In the genomic region with DNA sequence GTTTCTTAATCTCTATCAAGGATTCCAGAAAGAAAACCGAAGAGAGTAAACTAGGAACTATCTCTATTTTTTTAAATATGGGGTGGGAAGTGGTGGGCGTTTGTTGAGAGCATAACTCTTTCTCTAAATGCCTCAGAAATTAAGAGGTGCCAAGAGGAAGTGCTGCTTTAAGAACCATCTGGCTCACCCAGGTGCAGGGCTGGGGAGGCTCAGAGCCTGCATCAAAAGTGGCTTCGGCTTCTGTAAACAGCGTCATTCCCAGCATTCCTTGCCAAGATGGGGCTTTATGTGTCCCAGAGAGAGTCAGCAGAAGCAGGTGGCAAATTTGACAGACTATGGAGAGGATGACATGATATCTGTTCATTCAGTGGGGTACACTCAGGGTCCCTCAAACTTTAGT, we compare ENCODE assay signal across 20 cellular contexts.
DNase-seq lines count a peak whose midpoint lies in the region; ATAC-seq lines count a peak whose summit lies in the region.
"Had no signal": no experiment of that assay in that cellular context is flagged by ENCODE, and none has a peak within 500 bp of the region (broad histone marks: within the 10 kb centered on the region; RNA-seq: fewer than 3 reads in every experiment).

No MANE protein-coding gene starts in this region.

- H3K9me3 Mint-ChIP-seq in stimulated activated memory B cell treated with anti-CD40 and anti-IgM and Interleukin-4, amounts not matched to agents 10 μg/mL and 1 μg/mL and 100 μg/mL, for 72 hours: no peaks in the 10 kb centered on the region
- no peaks in the 10 kb centered on the region for H3K9me3 Mint-ChIP-seq in effector memory CD8-positive, alpha-beta T cell
- H3K9me3 Mint-ChIP-seq in immature natural killer cell: peaks cover 0 to 3% (median 0%) of the 10 kb centered on the region in 6 donors
- H3K9me3 Mint-ChIP-seq in activated T-cell treated with anti-CD3 and anti-CD28 coated beads, Interleukin-2, amount 50 U/mL, for 72 hours: no peaks in the 10 kb centered on the region
- H3K9me3 Mint-ChIP-seq: natural killer cell had no signal

- peak; percentile 7 for DNase-seq in NCI-H1105 treated with DMSO at 0.1 percent for 48 hours (lab: John Stamatoyannopoulos, UW)
- no peak for DNase-seq in NCI-H1105 (lab: John Stamatoyannopoulos, UW)
- peak; percentile 84 for DNase-seq in NCI-H82 (lab: John Stamatoyannopoulos, UW)
- DNase-seq in effector memory CD8-positive, alpha-beta T cell: no peak
- no peak for DNase-seq in immature natural killer cell
- no peak for DNase-seq in activated T-cell treated with anti-CD3 and anti-CD28 coated beads, Interleukin-2, amount 50 U/mL, for 72 hours
- DNase-seq: 8988T; activated CD4-positive, CD25-positive, alpha-beta regulatory T cell treated with anti-CD3 and anti-CD28 coated beads, Interleukin-2, amount 50 U/mL, for 72 hours; activated CD8-positive, alpha-beta memory T cell treated with anti-CD3 and anti-CD28 coated beads, Interleukin-2, amount 50 U/mL, for 4 hours; activated gamma-delta T cell treated with Interleukin-2 at 50 U/mL for 16 hours; aorta; DMS153; IMR-90; mesenchymal stem cell; MM.1S; natural killer cell; tibial artery had no signal

- no peak overlapping the region for H3K4me3 Mint-ChIP-seq in stimulated activated memory B cell treated with anti-CD40 and anti-IgM and Interleukin-4, amounts not matched to agents 10 μg/mL and 1 μg/mL and 100 μg/mL, for 72 hours
- no peak overlapping the region for H3K4me3 Mint-ChIP-seq in effector memory CD8-positive, alpha-beta T cell
- no peak overlapping the region for H3K4me3 Mint-ChIP-seq in immature natural killer cell
- no peak overlapping the region for H3K4me3 Mint-ChIP-seq in activated T-cell treated with anti-CD3 and anti-CD28 coated beads, Interleukin-2, amount 50 U/mL, for 72 hours
- H3K4me3 Mint-ChIP-seq: natural killer cell had no signal

- peak; percentile 68 for ATAC-seq in HG02885 (IDR thresholded peaks at IDR 0.05; ENCODE audit: poor library complexity, unreplicated experiment)
- peak; percentile 66 for ATAC-seq in stimulated activated memory B cell treated with anti-CD40 and anti-IgM and Interleukin-4, amounts not matched to agents 10 μg/mL and 1 μg/mL and 100 μg/mL, for 72 hours
- ATAC-seq in effector memory CD8-positive, alpha-beta T cell (replicated peaks): no peak
- ATAC-seq in activated T-cell treated with anti-CD3 and anti-CD28 coated beads, Interleukin-2, amount 50 U/mL, for 72 hours (replicated peaks in 1 of 2): no peak
- ATAC-seq: natural killer cell had no signal

- H3K36me3 Mint-ChIP-seq in stimulated activated memory B cell treated with anti-CD40 and anti-IgM and Interleukin-4, amounts not matched to agents 10 μg/mL and 1 μg/mL and 100 μg/mL, for 72 hours: no peaks in the 10 kb centered on the region
- H3K36me3 Mint-ChIP-seq in effector memory CD8-positive, alpha-beta T cell (ENCODE audit: insufficient read depth): no peaks in the 10 kb centered on the region
- no peaks in the 10 kb centered on the region for H3K36me3 Mint-ChIP-seq in immature natural killer cell
- H3K36me3 Mint-ChIP-seq in activated T-cell treated with anti-CD3 and anti-CD28 coated beads, Interleukin-2, amount 50 U/mL, for 72 hours (ENCODE audit: insufficient read depth in 2 of 2): no peaks in the 10 kb centered on the region
- H3K36me3 Mint-ChIP-seq: natural killer cell had no signal

- H3K27me3 Mint-ChIP-seq in stimulated activated memory B cell treated with anti-CD40 and anti-IgM and Interleukin-4, amounts not matched to agents 10 μg/mL and 1 μg/mL and 100 μg/mL, for 72 hours: no peaks in the 10 kb centered on the region
- H3K27me3 Mint-ChIP-seq in effector memory CD8-positive, alpha-beta T cell: peaks cover 0 to 28% of the 10 kb centered on the region in 2 donors
- H3K27me3 Mint-ChIP-seq in immature natural killer cell (ENCODE audit: low read depth in 3 of 3): peaks cover 2 to 3% (median 2%) of the 10 kb centered on the region in 3 donors
- H3K27me3 Mint-ChIP-seq in activated T-cell treated with anti-CD3 and anti-CD28 coated beads, Interleukin-2, amount 50 U/mL, for 72 hours (ENCODE audit: low read depth): peaks cover 17% of the 10 kb centered on the region
- H3K27me3 Mint-ChIP-seq: progenitor cell of endocrine pancreas had no signal

- H3K4me1 Mint-ChIP-seq in stimulated activated memory B cell treated with anti-CD40 and anti-IgM and Interleukin-4, amounts not matched to agents 10 μg/mL and 1 μg/mL and 100 μg/mL, for 72 hours: peaks cover 6% of the 10 kb centered on the region
- H3K4me1 Mint-ChIP-seq in effector memory CD8-positive, alpha-beta T cell (ENCODE audit: low read depth in 2 of 2): no peaks in the 10 kb centered on the region
- H3K4me1 Mint-ChIP-seq in immature natural killer cell: no peaks in the 10 kb centered on the region
- no peaks in the 10 kb centered on the region for H3K4me1 Mint-ChIP-seq in activated T-cell treated with anti-CD3 and anti-CD28 coated beads, Interleukin-2, amount 50 U/mL, for 72 hours (ENCODE audit: low read depth)
- H3K4me1 Mint-ChIP-seq: natural killer cell had no signal

- H3K27ac Mint-ChIP-seq in stimulated activated memory B cell treated with anti-CD40 and anti-IgM and Interleukin-4, amounts not matched to agents 10 μg/mL and 1 μg/mL and 100 μg/mL, for 72 hours: no peak overlapping the region
- no peak overlapping the region for H3K27ac Mint-ChIP-seq in effector memory CD8-positive, alpha-beta T cell
- H3K27ac Mint-ChIP-seq in immature natural killer cell: no peak overlapping the region
- H3K27ac Mint-ChIP-seq in activated T-cell treated with anti-CD3 and anti-CD28 coated beads, Interleukin-2, amount 50 U/mL, for 72 hours: no peak overlapping the region
- H3K27ac Mint-ChIP-seq: natural killer cell, progenitor cell of endocrine pancreas had no signal

Comparison
In these comparisons a context has a peak if more than half of its experiments do, and no peak if none do; other contexts are left out.
1. DNase-seq: peak in NCI-H1105 treated with DMSO at 0.1 percent for 48 hours (single experiment) and NCI-H82 (single experiment); none in NCI-H1105 (single experiment), effector memory CD8-positive, alpha-beta T cell (0 of 3), immature natural killer cell (0 of 3) and activated T-cell treated with anti-CD3 and anti-CD28 coated beads, Interleukin-2, amount 50 U/mL, for 72 hours (0 of 2).
2. ATAC-seq: peak in HG02885 (single experiment) and stimulated activated memory B cell treated with anti-CD40 and anti-IgM and Interleukin-4, amounts not matched to agents 10 μg/mL and 1 μg/mL and 100 μg/mL, for 72 hours (single experiment); none in effector memory CD8-positive, alpha-beta T cell (single experiment) and activated T-cell treated with anti-CD3 and anti-CD28 coated beads, Interleukin-2, amount 50 U/mL, for 72 hours (0 of 2).